1 cellular context compared by ENCODE assay signal in the genomic region with DNA sequence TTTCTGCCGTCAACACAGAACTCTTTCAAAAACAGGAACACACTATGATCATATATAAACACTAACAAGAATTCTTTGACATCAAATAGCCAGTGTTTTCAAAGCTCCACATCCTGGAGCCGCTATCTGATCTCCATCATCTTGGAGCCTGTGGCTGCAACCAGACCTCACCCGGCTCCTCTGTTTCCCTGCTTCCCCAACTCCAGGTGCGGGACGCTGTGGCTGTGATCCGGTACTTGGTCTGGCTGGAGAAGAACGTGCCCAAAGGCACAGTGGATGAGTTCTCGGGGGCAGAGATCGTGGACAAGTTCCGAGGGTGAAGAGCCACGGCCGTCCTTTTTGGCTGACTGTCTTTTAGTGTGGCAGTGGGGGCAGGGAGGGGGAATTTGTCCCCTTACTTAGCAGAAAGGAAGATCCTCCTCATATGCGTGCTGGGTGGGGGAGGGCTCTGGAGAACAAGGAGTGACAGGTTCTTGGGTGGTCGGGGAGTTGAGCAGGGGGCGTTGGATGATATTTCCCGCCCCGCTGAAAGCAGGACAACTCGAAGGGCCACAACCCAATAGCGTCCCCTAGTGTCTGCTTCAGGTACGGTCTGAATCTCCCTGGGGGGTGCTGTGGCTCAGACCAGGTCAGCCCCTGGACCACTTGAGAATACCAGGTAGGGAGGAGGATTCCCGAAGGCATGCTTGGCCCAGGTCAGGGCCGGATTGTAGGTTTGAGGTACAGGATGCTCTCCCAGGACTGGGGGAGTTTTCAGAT.
TF ChIP-seq lines count a peak whose summit lies in the region.

No MANE protein-coding gene starts in this region.

TF ChIP-seq in HEK293, 187 proteins besides CTCF, POLR2A, EP300 and RAD21 (continued from another document):
- TF ChIP-seq, protein P1, sequence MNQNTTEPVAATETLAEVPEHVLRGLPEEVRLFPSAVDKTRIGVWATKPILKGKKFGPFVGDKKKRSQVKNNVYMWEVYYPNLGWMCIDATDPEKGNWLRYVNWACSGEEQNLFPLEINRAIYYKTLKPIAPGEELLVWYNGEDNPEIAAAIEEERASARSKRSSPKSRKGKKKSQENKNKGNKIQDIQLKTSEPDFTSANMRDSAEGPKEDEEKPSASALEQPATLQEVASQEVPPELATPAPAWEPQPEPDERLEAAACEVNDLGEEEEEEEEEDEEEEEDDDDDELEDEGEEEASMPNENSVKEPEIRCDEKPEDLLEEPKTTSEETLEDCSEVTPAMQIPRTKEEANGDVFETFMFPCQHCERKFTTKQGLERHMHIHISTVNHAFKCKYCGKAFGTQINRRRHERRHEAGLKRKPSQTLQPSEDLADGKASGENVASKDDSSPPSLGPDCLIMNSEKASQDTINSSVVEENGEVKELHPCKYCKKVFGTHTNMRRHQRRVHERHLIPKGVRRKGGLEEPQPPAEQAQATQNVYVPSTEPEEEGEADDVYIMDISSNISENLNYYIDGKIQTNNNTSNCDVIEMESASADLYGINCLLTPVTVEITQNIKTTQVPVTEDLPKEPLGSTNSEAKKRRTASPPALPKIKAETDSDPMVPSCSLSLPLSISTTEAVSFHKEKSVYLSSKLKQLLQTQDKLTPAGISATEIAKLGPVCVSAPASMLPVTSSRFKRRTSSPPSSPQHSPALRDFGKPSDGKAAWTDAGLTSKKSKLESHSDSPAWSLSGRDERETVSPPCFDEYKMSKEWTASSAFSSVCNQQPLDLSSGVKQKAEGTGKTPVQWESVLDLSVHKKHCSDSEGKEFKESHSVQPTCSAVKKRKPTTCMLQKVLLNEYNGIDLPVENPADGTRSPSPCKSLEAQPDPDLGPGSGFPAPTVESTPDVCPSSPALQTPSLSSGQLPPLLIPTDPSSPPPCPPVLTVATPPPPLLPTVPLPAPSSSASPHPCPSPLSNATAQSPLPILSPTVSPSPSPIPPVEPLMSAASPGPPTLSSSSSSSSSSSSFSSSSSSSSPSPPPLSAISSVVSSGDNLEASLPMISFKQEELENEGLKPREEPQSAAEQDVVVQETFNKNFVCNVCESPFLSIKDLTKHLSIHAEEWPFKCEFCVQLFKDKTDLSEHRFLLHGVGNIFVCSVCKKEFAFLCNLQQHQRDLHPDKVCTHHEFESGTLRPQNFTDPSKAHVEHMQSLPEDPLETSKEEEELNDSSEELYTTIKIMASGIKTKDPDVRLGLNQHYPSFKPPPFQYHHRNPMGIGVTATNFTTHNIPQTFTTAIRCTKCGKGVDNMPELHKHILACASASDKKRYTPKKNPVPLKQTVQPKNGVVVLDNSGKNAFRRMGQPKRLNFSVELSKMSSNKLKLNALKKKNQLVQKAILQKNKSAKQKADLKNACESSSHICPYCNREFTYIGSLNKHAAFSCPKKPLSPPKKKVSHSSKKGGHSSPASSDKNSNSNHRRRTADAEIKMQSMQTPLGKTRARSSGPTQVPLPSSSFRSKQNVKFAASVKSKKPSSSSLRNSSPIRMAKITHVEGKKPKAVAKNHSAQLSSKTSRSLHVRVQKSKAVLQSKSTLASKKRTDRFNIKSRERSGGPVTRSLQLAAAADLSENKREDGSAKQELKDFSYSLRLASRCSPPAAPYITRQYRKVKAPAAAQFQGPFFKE (tag by site-specific recombination; IDR thresholded peaks at IDR 0.05; ENCODE audit: borderline replicate concordance): no peak
- TF ChIP-seq, protein P2, sequence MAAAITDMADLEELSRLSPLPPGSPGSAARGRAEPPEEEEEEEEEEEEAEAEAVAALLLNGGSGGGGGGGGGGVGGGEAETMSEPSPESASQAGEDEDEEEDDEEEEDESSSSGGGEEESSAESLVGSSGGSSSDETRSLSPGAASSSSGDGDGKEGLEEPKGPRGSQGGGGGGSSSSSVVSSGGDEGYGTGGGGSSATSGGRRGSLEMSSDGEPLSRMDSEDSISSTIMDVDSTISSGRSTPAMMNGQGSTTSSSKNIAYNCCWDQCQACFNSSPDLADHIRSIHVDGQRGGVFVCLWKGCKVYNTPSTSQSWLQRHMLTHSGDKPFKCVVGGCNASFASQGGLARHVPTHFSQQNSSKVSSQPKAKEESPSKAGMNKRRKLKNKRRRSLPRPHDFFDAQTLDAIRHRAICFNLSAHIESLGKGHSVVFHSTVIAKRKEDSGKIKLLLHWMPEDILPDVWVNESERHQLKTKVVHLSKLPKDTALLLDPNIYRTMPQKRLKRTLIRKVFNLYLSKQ (tag by site-specific recombination; IDR thresholded peaks at IDR 0.05; ENCODE audit: borderline replicate concordance): no peak
TF ChIP-seq in HEK293: peak in this region for 1.
